19 cellular contexts compared by ENCODE assay signal in the genomic region with DNA sequence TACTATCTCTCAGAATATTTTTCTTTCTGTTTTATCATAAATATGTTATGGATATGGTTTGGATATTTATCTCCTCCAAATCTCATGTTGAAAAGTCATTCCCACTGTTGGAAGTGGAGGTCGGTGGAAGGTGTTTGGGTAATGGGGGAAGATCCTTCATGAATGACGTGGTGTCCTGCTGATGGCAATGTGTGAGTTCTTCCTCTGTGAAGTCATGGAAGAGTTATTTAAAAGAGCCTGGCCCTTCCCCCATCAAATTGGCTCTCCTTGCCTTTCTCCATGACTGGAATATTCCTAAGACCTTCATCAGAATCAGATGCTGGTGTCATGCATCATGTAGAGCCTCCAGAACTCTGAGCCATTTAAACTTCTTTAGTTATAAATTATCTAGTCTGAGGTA.
"Had no signal": no experiment of that assay in that cellular context is flagged by ENCODE, and none has a peak within 500 bp of the region (broad histone marks: within the 10 kb centered on the region; RNA-seq: fewer than 3 reads in every experiment).

No MANE protein-coding gene starts in this region.

- H3K27me3 Mint-ChIP-seq: IgD-negative memory B cell had no signal

- H3K4me3 Mint-ChIP-seq: IgD-negative memory B cell had no signal

- DNase-seq: NCI-H1092, NCI-H1105 treated with DMSO at 0.1 percent for 48 hours, NCI-H1417 treated with DMSO at 0.1 percent for 48 hours, NCI-H146, NCI-H1694 treated with DMSO at 0.1 percent for 48 hours, NCI-H1930, NCI-H2081, NCI-H2107, NCI-H2227 treated with DMSO at 0.1 percent for 48 hours, NCI-H524, NCI-H526 treated with DMSO at 0.1 percent for 48 hours, NCI-H774, SHP77, SK-N-SH had no signal

- H3K4me1 Mint-ChIP-seq: IgD-negative memory B cell had no signal

- H3K4me2 ChIP-seq: KMS-11, SK-N-SH had no signal

- H3K9ac ChIP-seq: KMS-11, SK-N-SH had no signal

- H3K9me2 ChIP-seq: SK-N-SH had no signal

- H3K9me3 ChIP-seq: SK-N-SH had no signal

- H3K4me3 ChIP-seq: K562 had no signal

- H3K27ac Mint-ChIP-seq: IgD-negative memory B cell had no signal

- FAIRE-seq: K562, RCC 7860 had no signal

- H3K36me3 Mint-ChIP-seq: IgD-negative memory B cell had no signal

- H3K27ac ChIP-seq: KMS-11, RWPE1 had no signal
